ENCODE assay signal across 8 cellular contexts in the genomic region with DNA sequence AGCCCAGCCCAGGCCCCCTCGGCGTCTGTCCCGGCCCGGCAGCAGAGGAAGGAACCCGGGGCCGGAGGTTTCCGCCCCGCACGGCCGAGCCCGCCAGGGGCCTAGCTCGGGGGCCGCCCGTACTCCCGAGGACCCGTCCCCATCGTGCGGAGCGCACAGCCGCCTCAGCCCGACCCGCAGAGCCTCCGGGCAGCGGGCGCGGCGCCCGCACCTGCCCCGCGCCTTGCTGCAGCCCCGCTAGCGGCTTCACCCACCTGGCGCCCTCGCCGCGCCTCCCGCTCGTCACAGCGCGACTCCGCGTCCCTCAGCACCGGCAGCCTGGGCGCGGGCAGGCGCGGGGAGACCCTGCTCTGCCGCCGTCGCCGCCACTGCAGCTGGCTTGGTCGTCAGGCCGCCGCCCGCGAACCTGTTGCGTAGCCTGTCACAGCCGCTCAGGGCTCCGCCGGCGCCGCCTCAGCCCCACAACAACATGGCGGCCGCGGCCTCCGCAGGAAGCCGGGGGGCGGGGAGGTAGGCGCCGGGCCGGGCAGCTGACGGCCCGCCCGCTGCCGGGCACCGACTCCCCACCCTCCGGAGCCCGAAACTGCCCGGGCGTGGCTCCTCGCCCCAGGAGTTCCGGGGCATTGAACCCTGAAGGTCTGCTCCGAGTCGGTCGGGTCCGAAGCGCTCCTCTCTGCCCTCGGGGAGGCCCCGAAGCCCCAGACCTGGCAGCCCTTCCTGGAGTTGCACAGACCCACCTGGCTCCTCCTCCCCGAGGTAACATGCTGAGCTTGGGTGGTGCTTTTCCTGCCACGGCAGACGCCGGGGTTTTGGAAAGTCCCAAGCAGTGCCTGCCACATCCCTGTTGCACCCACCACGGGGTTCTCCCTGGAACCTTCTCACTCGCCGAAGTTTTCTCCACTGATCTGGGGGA. TPM values are rescaled to one million over a fixed set of nuclear protein-coding genes. Genes with fewer than 3 reads are reported as not detected.
DNase-seq lines count a peak whose midpoint lies in the region; ATAC-seq and TF ChIP-seq lines count a peak whose summit lies in the region.

Gene ITSN2 (minus strand): TSS at position 487 of the 913 bp plus-strand sequence. CDS start 32,454 bp downstream, outside the sequence.

- peak within 1 kb of the TSS; percentile 97 for H3K4me3 ChIP-seq in DOHH2 (ENCODE audit: low read length)
- H3K4me3 ChIP-seq in fibroblast of the aortic adventitia (ENCODE audit: low read depth, low read length): peak within 1 kb of the TSS; percentile 83
- H3K4me3 ChIP-seq in neural cell (ENCODE audit: low read length): peak within 1 kb of the TSS; percentile 88

- H2AFZ ChIP-seq in neural cell (ENCODE audit: low read depth, low read length): peak within 1 kb of the TSS; percentile 84

- peak within 1 kb of the TSS; percentile 99 to 100 (median 99) for H3K27ac Mint-ChIP-seq in IgD-negative memory B cell
- H3K27ac Mint-ChIP-seq in stimulated activated naive CD8-positive, alpha-beta T cell treated with anti-CD3 and anti-CD28 coated beads, Interleukin-15, amount 100 ng/mL, for 72 hours: peak within 1 kb of the TSS; percentile 95

- no peaks in the 10 kb centered on the region for H3K27me3 Mint-ChIP-seq in IgD-negative memory B cell
- H3K27me3 Mint-ChIP-seq in stimulated activated naive CD8-positive, alpha-beta T cell treated with anti-CD3 and anti-CD28 coated beads, Interleukin-15, amount 100 ng/mL, for 72 hours: no peaks in the 10 kb centered on the region

- H3K9ac ChIP-seq in neural cell (ENCODE audit: low read length): peak within 1 kb of the TSS; percentile 72

- H3K27ac ChIP-seq in DOHH2 (ENCODE audit: low read depth, low read length): peak within 1 kb of the TSS; percentile 68
- peak within 1 kb of the TSS; percentile 42 for H3K27ac ChIP-seq in neural cell (ENCODE audit: low read length)

- peak; percentile 30 for TF ChIP-seq RAD21 in neural cell (conservative IDR thresholded peaks at IDR 0.05)

- H4K20me1 ChIP-seq in DOHH2 (ENCODE audit: control insufficient read depth, insufficient read depth, low read depth, low read length) (no peaks in the 10 kb centered on the region), neural cell (ENCODE audit: insufficient read depth) (no peaks in the 10 kb centered on the region)

- H3K79me2 ChIP-seq in DOHH2 (ENCODE audit: control insufficient read depth, low read length): peaks cover 49% of the 10 kb centered on the region
- H3K79me2 ChIP-seq in neural cell (replicated peaks; ENCODE audit: insufficient read depth, low read length): peaks cover 4% of the 10 kb centered on the region

- H3K4me2 ChIP-seq in DOHH2 (ENCODE audit: low read length): peak within 1 kb of the TSS; percentile 79
- peak within 1 kb of the TSS; percentile 72 for H3K4me2 ChIP-seq in neural cell (ENCODE audit: low read length)

- no peaks in the 10 kb centered on the region for H3K36me3 Mint-ChIP-seq in IgD-negative memory B cell

- DNase-seq in activated effector memory CD4-positive, alpha-beta T cell treated with Interleukin-2 at 50 U/mL for 16 hours: peak; percentile 76
- DNase-seq in fibroblast of the aortic adventitia (ENCODE audit: low read depth): peak; percentile 50
- peak; percentile 86 to 87 for DNase-seq in stimulated activated naive CD8-positive, alpha-beta T cell treated with anti-CD3 and anti-CD28 coated beads, Interleukin-15, amount 100 ng/mL, for 72 hours

- TF ChIP-seq CTCF in DOHH2 (IDR thresholded peaks at IDR 0.05; ENCODE audit: low read depth, low read length, poor library complexity, severe bottlenecking): no peak
- TF ChIP-seq CTCF in fibroblast of the aortic adventitia (IDR thresholded peaks at IDR 0.05; ENCODE audit: insufficient read depth, low read length): no peak
- no peak for TF ChIP-seq CTCF in neural cell (IDR thresholded peaks at IDR 0.05; ENCODE audit: poor library complexity, severe bottlenecking)

- H3F3A ChIP-seq in DOHH2 (ENCODE audit: control insufficient read depth, insufficient read depth) (peaks cover 11% of the 10 kb centered on the region), neural cell (ENCODE audit: insufficient read depth, low read length, poor library complexity, severe bottlenecking) (no peaks in the 10 kb centered on the region)

- peak within 1 kb of the TSS; percentile 92 to 99 (median 97) for H3K4me3 Mint-ChIP-seq in IgD-negative memory B cell
- H3K4me3 Mint-ChIP-seq in stimulated activated naive CD8-positive, alpha-beta T cell treated with anti-CD3 and anti-CD28 coated beads, Interleukin-15, amount 100 ng/mL, for 72 hours: peak within 1 kb of the TSS; percentile 88 to 91

- H3K9me2 ChIP-seq in DOHH2 (replicated peaks; ENCODE audit: control insufficient read depth, low read length) (no peaks in the 10 kb centered on the region), neural cell (ENCODE audit: insufficient read depth, low read length) (no peaks in the 10 kb centered on the region)

- peaks cover 40% of the 10 kb centered on the region for H3K4me1 ChIP-seq in DOHH2 (ENCODE audit: control insufficient read depth, low read length)

- peak; percentile 60 for ATAC-seq in GM21576 (IDR thresholded peaks at IDR 0.05; ENCODE audit: unreplicated experiment)
- ATAC-seq in stimulated activated naive CD8-positive, alpha-beta T cell treated with anti-CD3 and anti-CD28 coated beads, Interleukin-15, amount 100 ng/mL, for 72 hours: peak; percentile 93

- peaks cover 30 to 53% (median 31%) of the 10 kb centered on the region in 3 donors for H3K4me1 Mint-ChIP-seq in IgD-negative memory B cell
- peaks cover 34% of the 10 kb centered on the region for H3K4me1 Mint-ChIP-seq in stimulated activated naive CD8-positive, alpha-beta T cell treated with anti-CD3 and anti-CD28 coated beads, Interleukin-15, amount 100 ng/mL, for 72 hours

- no peaks in the 10 kb centered on the region for H3K9me3 Mint-ChIP-seq in IgD-negative memory B cell
- no peaks in the 10 kb centered on the region for H3K9me3 Mint-ChIP-seq in stimulated activated naive CD8-positive, alpha-beta T cell treated with anti-CD3 and anti-CD28 coated beads, Interleukin-15, amount 100 ng/mL, for 72 hours

- H3K27me3 ChIP-seq in DOHH2 (ENCODE audit: control insufficient read depth, low read length) (no peaks in the 10 kb centered on the region), neural cell (ENCODE audit: insufficient read depth, low read depth, low read length) (peaks cover 11% of the 10 kb centered on the region)

- peak; percentile 81 for TF ChIP-seq POLR2A in Raji (IDR thresholded peaks at IDR 0.05; ENCODE audit: insufficient read depth, low read depth, low read length)

- H3K9me3 ChIP-seq in DOHH2 (ENCODE audit: control insufficient read depth, insufficient read depth, low read length) (no peaks in the 10 kb centered on the region), neural cell (ENCODE audit: low read length) (no peaks in the 10 kb centered on the region)

- H3K36me3 ChIP-seq in DOHH2 (ENCODE audit: control insufficient read depth, low read length) (peaks cover 15% of the 10 kb centered on the region), neural cell (ENCODE audit: insufficient read depth, low read length) (no peaks in the 10 kb centered on the region)

- TF ChIP-seq EP300 in neural cell (conservative IDR thresholded peaks at IDR 0.05; ENCODE audit: poor library complexity, severe bottlenecking): peak; percentile 58

TF ChIP-seq in neural cell, 6 proteins besides CTCF, POLR2A, EP300 and RAD21:
- TF ChIP-seq POLR2AphosphoS5 (IDR thresholded peaks at IDR 0.05) (peak; percentile 58), REST (IDR thresholded peaks at IDR 0.05; ENCODE audit: borderline replicate concordance) (peak; percentile 52), TAF1 (IDR thresholded peaks at IDR 0.05; ENCODE audit: low read depth) (peak; percentile 20), SMC3 (conservative IDR thresholded peaks at IDR 0.05; ENCODE audit: poor library complexity) (peak; percentile 44), EZH2 (IDR thresholded peaks at IDR 0.05; ENCODE audit: borderline replicate concordance, insufficient read depth, low read length, poor library complexity, severe bottlenecking) (no peak), MXI1 (conservative IDR thresholded peaks at IDR 0.05; ENCODE audit: poor library complexity, severe bottlenecking) (peak; percentile 79)

RNA-seq across cellular contexts. Expression of gene ITSN2, which starts in this region (rescaled TPM):
- polyA plus RNA-seq in IgD-negative memory B cell (127 TPM), neural cell (8.9 and 10.6 TPM in 2 replicates)
- 23.9 and 32.4 TPM in 2 replicates for total RNA-seq in fibroblast of the aortic adventitia (ENCODE audit: low replicate concordance)
- polyA minus RNA-seq in neural cell: 20.9 and 27.6 TPM in 2 replicates

Comparison
In these comparisons a context has a peak if more than half of its experiments do, and no peak if none do; other contexts are left out.
1. Peak in every context shown above with its lines: DNase-seq, ATAC-seq, H3K4me3 ChIP-seq and H3K27ac ChIP-seq.
2. RNA of gene ITSN2 (polyA plus RNA-seq): 127 TPM in IgD-negative memory B cell (single experiment); 8.9 to 10.6 TPM in neural cell; every median in the first group is over 10 times any median in the second.